Comparison of ENCODE assay signal across 16 cellular contexts in the genomic region with DNA sequence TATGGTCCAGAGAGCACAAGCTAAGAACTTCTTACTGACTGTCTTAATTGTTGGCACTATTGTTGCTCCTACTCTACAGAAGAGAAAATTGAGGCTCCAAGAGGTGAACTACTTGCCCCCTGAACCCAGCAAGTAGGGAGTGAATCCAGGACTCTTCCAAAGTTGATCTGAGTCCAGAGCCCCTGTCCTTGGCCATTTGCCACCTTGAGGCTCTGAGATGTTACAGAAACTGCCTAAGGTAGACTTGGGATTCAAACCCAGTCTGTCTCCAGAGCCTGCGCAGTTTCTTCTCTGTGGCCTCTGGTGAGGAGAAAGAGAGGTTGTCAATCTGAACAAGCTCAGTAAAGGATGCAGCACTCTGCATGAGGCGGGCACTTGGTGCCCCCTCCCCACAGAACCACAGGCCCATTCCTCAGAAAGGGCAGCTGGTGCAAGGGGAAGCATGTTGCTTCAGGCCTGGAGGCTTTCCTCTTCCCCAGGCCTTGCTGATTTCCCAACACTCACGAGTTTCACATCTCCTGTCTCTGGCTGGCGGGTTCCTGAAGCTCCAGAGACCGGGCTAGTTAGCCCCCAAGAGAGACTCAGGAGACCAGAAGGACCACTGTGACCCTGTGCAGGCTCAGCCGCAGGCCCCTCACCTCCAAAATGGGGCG. TPM values are rescaled to one million over a fixed set of nuclear protein-coding genes. Genes with fewer than 3 reads are reported as not detected.
DNase-seq lines count a peak whose midpoint lies in the region; TF ChIP-seq lines count a peak whose summit lies in the region.
"Had no signal": no experiment of that assay in that cellular context is flagged by ENCODE, and none has a peak within 500 bp of the region (broad histone marks: within the 10 kb centered on the region; RNA-seq: fewer than 3 reads in every experiment).

No MANE protein-coding gene starts in this region.

- TF ChIP-seq POLR2A in transverse colon (IDR thresholded peaks at IDR 0.05), result no peak

- 93% methylated on average over 6 of the region's 7 CpGs; no CpG with 5 or more reads in 1 of the 2 donors for WGBS in transverse colon (ENCODE audit: low coverage in 1 of 2), 2 donors

- peaks cover 22% of the 10 kb centered on the region for H3K4me1 ChIP-seq in left ventricle myocardium inferior
- H3K4me1 ChIP-seq in transverse colon, result peaks cover 0 to 21% (median 3%) of the 10 kb centered on the region in 4 donors
- H3K4me1 ChIP-seq: prostate gland had no signal

- TF ChIP-seq CTCF in left ventricle myocardium inferior (IDR thresholded peaks at IDR 0.05; ENCODE audit: borderline replicate concordance) (no peak), transverse colon (IDR thresholded peaks at IDR 0.05) (no peak)

- H3K4me3 ChIP-seq in left ventricle myocardium inferior (no peak overlapping the region), transverse colon (no peak overlapping the region)
- H3K4me3 ChIP-seq: prostate gland, thoracic aorta had no signal

- in situ Hi-C loops in transverse colon (cut with MboI; ENCODE audit: low pct_ligation_motif_present in 1 of 4, low pct_unique_long_range_greater_than_20kb in 1 of 4, low sequenced_read_pairs in 3 of 4), result no loop called here

- TF ChIP-seq EP300 in transverse colon (IDR thresholded peaks at IDR 0.05; ENCODE audit: low read depth), result no peak

- H3K27ac ChIP-seq in left ventricle myocardium inferior (replicated peaks) (no peak overlapping the region), transverse colon (peak overlapping the region in 3 of 4 donors; percentile 11 to 30 (median 14))
- H3K27ac ChIP-seq: prostate gland, RWPE1, thoracic aorta had no signal

- DNase-seq in cardiac septum (ENCODE audit: low spot score) (peak; percentile 86), left ventricle myocardium inferior (no peak), NOMO-1 treated with DMSO at 0.1 percent for 48 hours (lab: John Stamatoyannopoulos, UW; ENCODE audit: unreplicated experiment) (peak; percentile 65), islet precursor cell (peak; percentile 26), transverse colon (no peak), COR-L47 (lab: John Stamatoyannopoulos, UW) (no peak), NCI-H524 (lab: John Stamatoyannopoulos, UW) (no peak)
- no peak for DNase-seq in activated effector memory CD4-positive, alpha-beta T cell treated with anti-CD3 and anti-CD28 coated beads, Interleukin-2, amount 50 U/mL, for 16 hours
- DNase-seq: erythroblast; glutamatergic neuron; NCI-H2029; stimulated activated CD4-positive, alpha-beta T cell treated with anti-CD3 and anti-CD28 coated beads, Interleukin-15, amount 100 ng/mL, for 24 hours had no signal

- H3K36me3 ChIP-seq in left ventricle myocardium inferior (no peaks in the 10 kb centered on the region), transverse colon (no peaks in the 10 kb centered on the region)
- H3K36me3 ChIP-seq: prostate gland, thoracic aorta had no signal

- no peaks in the 10 kb centered on the region for H3K27me3 ChIP-seq in left ventricle myocardium inferior (ENCODE audit: low read depth)
- no peaks in the 10 kb centered on the region for H3K27me3 ChIP-seq in transverse colon

- no peaks in the 10 kb centered on the region for H3K9me3 ChIP-seq in left ventricle myocardium inferior (replicated peaks)
- H3K9me3 ChIP-seq in transverse colon, result no peaks in the 10 kb centered on the region
- H3K9me3 ChIP-seq: prostate gland, thoracic aorta had no signal

- intact Hi-C loops in cardiac septum (cut with DNase I) (no loop called here), left ventricle myocardium inferior (cut with micrococcal nuclease) (no loop called here), transverse colon (cut with DNase I; ENCODE audit: low total_unique reads) (no loop called here)

RNA-seq across cellular contexts. Expression of a gene that starts 2.9 kb away (rescaled TPM):
- total RNA-seq in cardiac septum (6.2 TPM), left ventricle myocardium inferior (3.9 TPM), transverse colon (10 to 100 TPM in 3 of 4 donors, 1 to 10 TPM in 1; 2.6 to 33.0 (median 23.3) TPM)
- total RNA-seq: chondrocyte had no signal

Comparison
In these comparisons a context has a peak if more than half of its experiments do, and no peak if none do; other contexts are left out.
1. DNase-seq: peak in cardiac septum (single experiment), NOMO-1 treated with DMSO at 0.1 percent for 48 hours (single experiment) and islet precursor cell (single experiment); none in left ventricle myocardium inferior (single experiment), transverse colon (single experiment), COR-L47 (single experiment), NCI-H524 (0 of 2) and activated effector memory CD4-positive, alpha-beta T cell treated with anti-CD3 and anti-CD28 coated beads, Interleukin-2, amount 50 U/mL, for 16 hours (single experiment).